Comparison of ENCODE assay signal across 2 cellular contexts in the genomic region with DNA sequence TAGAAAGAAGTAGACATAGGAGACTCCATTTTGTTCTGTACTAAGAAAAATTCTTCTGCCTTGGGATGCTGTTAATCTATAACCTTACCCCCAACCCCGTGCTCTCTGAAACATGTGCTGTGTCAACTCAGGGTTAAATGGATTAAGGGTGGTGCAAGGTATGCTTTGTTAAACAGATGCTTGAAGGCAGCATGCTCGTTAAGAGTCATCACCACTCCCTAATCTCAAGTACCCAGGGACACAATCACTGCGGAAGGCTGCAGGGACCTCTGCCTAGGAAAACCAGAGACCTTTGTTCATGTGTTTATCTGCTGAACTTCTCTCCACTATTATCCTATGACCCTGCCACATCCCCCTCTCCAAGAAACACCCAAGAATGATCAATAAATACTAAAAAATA. TPM values are rescaled to one million over a fixed set of nuclear protein-coding genes. Genes with fewer than 3 reads are reported as not detected.
"Had no signal": no experiment of that assay in that cellular context is flagged by ENCODE, and none has a peak within 500 bp of the region (broad histone marks: within the 10 kb centered on the region; RNA-seq: fewer than 3 reads in every experiment).

No MANE protein-coding gene starts in this region.

RNA-seq across cellular contexts. Expression of a gene that starts 9.4 kb away (rescaled TPM):
- total RNA-seq: naive thymus-derived CD8-positive, alpha-beta T cell had no signal
- polyA plus RNA-seq: immature natural killer cell; naive thymus-derived CD8-positive, alpha-beta T cell had no signal
